ENCODE assay signal across 12 cellular contexts in the genomic region with DNA sequence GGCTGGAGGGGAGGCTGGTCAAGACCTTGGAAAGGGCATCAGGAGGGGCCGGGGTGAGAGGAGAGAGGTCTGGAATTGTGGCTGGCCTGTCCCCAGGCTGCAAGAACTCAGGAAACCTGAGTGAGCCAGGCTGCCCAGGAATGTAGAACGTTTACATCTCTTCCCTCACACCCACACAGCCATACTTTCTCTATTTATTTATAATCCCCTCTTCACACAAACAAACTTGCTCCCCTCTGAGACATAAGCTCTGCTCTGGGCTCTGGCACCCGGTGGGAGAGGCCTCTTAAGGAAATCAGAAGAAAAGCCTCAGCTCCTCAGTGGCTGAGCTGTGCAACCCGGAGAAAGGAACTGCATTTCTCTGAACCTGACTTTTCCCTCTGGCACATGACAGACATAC. TPM values are rescaled to one million over a fixed set of nuclear protein-coding genes. Genes with fewer than 3 reads are reported as not detected.
"Had no signal": no experiment of that assay in that cellular context is flagged by ENCODE, and none has a peak within 500 bp of the region (broad histone marks: within the 10 kb centered on the region; RNA-seq: fewer than 3 reads in every experiment).

No MANE protein-coding gene starts in this region.

- H3K4me3 Mint-ChIP-seq: naive thymus-derived CD4-positive, alpha-beta T cell; stimulated activated naive CD8-positive, alpha-beta T cell treated with anti-CD3 and anti-CD28 coated beads, Interleukin-15, Interleukin-2, amounts not matched to agents 100 ng/mL and 50 ng/mL, for 24 hours; T-helper 2 cell treated with Interferon-gamma antibody and Interleukin-4, amounts not matched to agents 5 μg/mL and 100 μg/mL, for 36 hours had no signal

- H3K36me3 ChIP-seq: right lobe of liver had no signal

- H3K27ac ChIP-seq: right lobe of liver had no signal

- H3K9me3 Mint-ChIP-seq: activated T-helper 2 cell treated with anti-CD3 and anti-CD28 coated beads, Interferon-gamma antibody, Interleukin-2, Interleukin-4, amounts not matched to agents 10 μg/mL and 5 μg/mL and 100 μg/mL, durations not matched to agents 14 hours and 24 hours and 36 hours; brain; stimulated activated naive CD8-positive, alpha-beta T cell treated with anti-CD3 and anti-CD28 coated beads, Interleukin-15, Interleukin-2, amounts not matched to agents 100 ng/mL and 50 ng/mL, for 24 hours; T-helper 2 cell treated with Interferon-gamma antibody and Interleukin-4, amounts not matched to agents 5 μg/mL and 100 μg/mL, for 36 hours had no signal

- H3K9me3 ChIP-seq: right lobe of liver had no signal

- H3K4me1 ChIP-seq: right lobe of liver had no signal

- H3K36me3 Mint-ChIP-seq: brain; naive thymus-derived CD4-positive, alpha-beta T cell had no signal

- DNase-seq: activated naive CD4-positive, alpha-beta T cell treated with anti-CD3 and anti-CD28 coated beads, Interleukin-2, amount 50 U/mL, for 16 hours; amniotic stem cell; naive thymus-derived CD4-positive, alpha-beta T cell; right lobe of liver; stimulated activated CD4-positive, alpha-beta T cell treated with anti-CD3 and anti-CD28 coated beads, Interleukin-12 subunit alpha, Interleukin-12 subunit beta, amount 100 ng/mL, for 4 hours had no signal

- H3K27ac Mint-ChIP-seq: activated T-helper 2 cell treated with anti-CD3 and anti-CD28 coated beads, Interferon-gamma antibody, Interleukin-2, Interleukin-4, amounts not matched to agents 10 μg/mL and 5 μg/mL and 100 μg/mL, durations not matched to agents 14 hours and 24 hours and 36 hours; naive thymus-derived CD4-positive, alpha-beta T cell; stimulated activated naive CD8-positive, alpha-beta T cell treated with anti-CD3 and anti-CD28 coated beads, Interleukin-15, Interleukin-2, amounts not matched to agents 100 ng/mL and 50 ng/mL, for 24 hours; T-helper 2 cell treated with Interferon-gamma antibody and Interleukin-4, amounts not matched to agents 5 μg/mL and 100 μg/mL, for 36 hours had no signal

- H3K27me3 ChIP-seq: right lobe of liver had no signal

- H3K4me3 ChIP-seq: right lobe of liver had no signal

RNA-seq across cellular contexts. Expression of a gene that starts 5.5 kb away (rescaled TPM):
- total RNA-seq: activated T-helper 2 cell treated with anti-CD3 and anti-CD28 coated beads, Interferon-gamma antibody, Interleukin-2, Interleukin-4, amounts not matched to agents 10 μg/mL and 5 μg/mL and 100 μg/mL, durations not matched to agents 14 hours and 24 hours and 36 hours; frontal cortex; kidney epithelial cell; lower leg skin; naive thymus-derived CD4-positive, alpha-beta T cell had no signal
- polyA plus RNA-seq: naive thymus-derived CD4-positive, alpha-beta T cell had no signal
